Comparison of ENCODE assay signal across 1 cellular context in genomic region chr5:143402464-143403356, GRCh38.
TF ChIP-seq lines count a peak whose summit lies in the region.

No MANE protein-coding gene starts in this region.

TF ChIP-seq in HCT116, 20 proteins besides CTCF, POLR2A, EP300 and RAD21 (continued from another document):
- TF ChIP-seq SIN3A (IDR thresholded peaks at IDR 0.05; ENCODE audit: low read depth) (no peak), SRF (IDR thresholded peaks at IDR 0.05; ENCODE audit: low read depth) (no peak), TCF7L2 (IDR thresholded peaks at IDR 0.05; ENCODE audit: borderline replicate concordance, extremely low read depth, insufficient read depth, insufficient read length) (no peak), JUND (IDR thresholded peaks at IDR 0.05) (no peak)
